Comparison of ENCODE assay signal across 18 cellular contexts in genomic region chr16:21710938-21711337, GRCh38. TPM values are rescaled to one million over a fixed set of nuclear protein-coding genes. Genes with fewer than 3 reads are reported as not detected.
DNase-seq lines count a peak whose midpoint lies in the region; ATAC-seq, FAIRE-seq and TF ChIP-seq lines count a peak whose summit lies in the region.
"Had no signal": no experiment of that assay in that cellular context is flagged by ENCODE, and none has a peak within 500 bp of the region (broad histone marks: within the 10 kb centered on the region; RNA-seq: fewer than 3 reads in every experiment).

No MANE protein-coding gene starts in this region.

- TF ChIP-seq POLR2A in HepG2 (IDR thresholded peaks at IDR 0.05; ENCODE audit: insufficient read depth in 1 of 2, low read depth in 2 of 2, low read length in 2 of 2) (no peak), right lobe of liver (IDR thresholded peaks at IDR 0.05) (no peak)

- H3K4me3 ChIP-seq in HepG2 (replicated peaks in 1 of 3; ENCODE audit: insufficient read depth in 1 of 3, low read depth in 2 of 3, low read length in 3 of 3) (no peak overlapping the region), right lobe of liver (no peak overlapping the region), OCI-LY1 (ENCODE audit: low read depth, low read length, poor library complexity, severe bottlenecking) (no peak overlapping the region), bronchial epithelial cell (ENCODE audit: low read depth, low read length) (no peak overlapping the region), mesendoderm (ENCODE audit: low read length) (no peak overlapping the region)
- H3K4me3 ChIP-seq: BLaER1 treated with 17β-estradiol and CSF1 and Interleukin-3, amounts not matched to agents 10 nM and 100 nM had no signal

- peak; percentile 19; the same call in 1 of the 3 replicates for ATAC-seq in HepG2
- no peak for ATAC-seq in right lobe of liver
- ATAC-seq in HG02798 (IDR thresholded peaks at IDR 0.05; ENCODE audit: poor library complexity, unreplicated experiment): no peak

- no peaks in the 10 kb centered on the region for H3K9me2 ChIP-seq in OCI-LY1 (ENCODE audit: low read depth, low read length)

- no peak overlapping the region for H2BK15ac ChIP-seq in mesendoderm (replicated peaks; ENCODE audit: low read depth)

- H3K79me1 ChIP-seq in mesendoderm (ENCODE audit: low read length): no peaks in the 10 kb centered on the region

- H3K9me3 ChIP-seq in HepG2 (ENCODE audit: low read length) (no peaks in the 10 kb centered on the region), right lobe of liver (no peaks in the 10 kb centered on the region), OCI-LY1 (ENCODE audit: low read length) (no peaks in the 10 kb centered on the region)
- H3K9me3 ChIP-seq: BLaER1 treated with 17β-estradiol and CSF1 and Interleukin-3, amounts not matched to agents 10 nM and 100 nM had no signal

- WGBS in HepG2 (ENCODE audit: low lambda C conversion rate): 0% methylated on average over 4 of the region's 4 CpGs
- 53% methylated on average over 2 of the region's 4 CpGs for WGBS in right lobe of liver (ENCODE audit: insufficient coverage, low coverage, low lambda C conversion rate, missing lambda C conversion rate)
- no CpG with 5 or more reads among the region's 4 CpGs for WGBS in mesendoderm (ENCODE audit: extremely low coverage, insufficient coverage, low lambda C conversion rate)

- no TSS peak for BruUV-seq in HepG2 (replicated peaks; lab: Mats Ljungman, UMichigan)

- DNase-seq in HepG2 (ENCODE audit: low spot score) (no peak), right lobe of liver (no peak), bronchial epithelial cell (ENCODE audit: low read depth) (no peak), mesendoderm (no peak), NCI-H446 (lab: John Stamatoyannopoulos, UW) (no peak)
- DNase-seq in activated naive CD4-positive, alpha-beta T cell treated with Interleukin-2 at 50 U/mL for 16 hours: no peak
- DNase-seq: 8988T; AML-193; CD4-positive, CD25-positive, alpha-beta regulatory T cell; DMS79; HCEC 1CT; IMR-90 had no signal

- no peaks in the 10 kb centered on the region for H3F3A ChIP-seq in OCI-LY1 (ENCODE audit: insufficient read depth, low read length)

- no peak overlapping the region for H2BK5ac ChIP-seq in mesendoderm (ENCODE audit: low read length)

- peak; percentile 30 for TF ChIP-seq CTCF in HepG2 (CRISPR knock-in tag; IDR thresholded peaks at IDR 0.05)
- no peak for TF ChIP-seq CTCF in right lobe of liver (IDR thresholded peaks at IDR 0.05)
- TF ChIP-seq CTCF in OCI-LY1 (IDR thresholded peaks at IDR 0.05; ENCODE audit: low read length): peak; percentile 11; the same call in 1 of the 2 replicates
- TF ChIP-seq CTCF in bronchial epithelial cell (IDR thresholded peaks at IDR 0.05; ENCODE audit: insufficient read depth, low read length, severe bottlenecking): no peak

- H2AFZ ChIP-seq in HepG2 (ENCODE audit: low read length): no peak overlapping the region
- H2AFZ ChIP-seq in OCI-LY1 (ENCODE audit: low read length): no peak overlapping the region

- CTCF ChIA-PET in HepG2 (lab: Yijun Ruan, JAX; ENCODE audit: low intra/inter-chr PET ratio, low total read pairs): no interaction called here

- no peak overlapping the region for H2BK120ac ChIP-seq in mesendoderm (ENCODE audit: low read depth, low read length)

- H3K23ac ChIP-seq in mesendoderm (ENCODE audit: low read length): no peak overlapping the region

- POLR2A ChIA-PET in HepG2 (lab: Yijun Ruan, JAX): no interaction called here

- H4K5ac ChIP-seq in mesendoderm (ENCODE audit: low read length): no peak overlapping the region

- no peak overlapping the region for H4K8ac ChIP-seq in mesendoderm (ENCODE audit: low read depth, low read length)

- TF ChIP-seq EP300 in HepG2 (IDR thresholded peaks at IDR 0.05; ENCODE audit: low read depth in 2 of 2, low read length in 2 of 2): no peak
- TF ChIP-seq EP300 in HepG2 (CRISPR knock-in tag; IDR thresholded peaks at IDR 0.05; ENCODE audit: borderline replicate concordance): no peak

- H3K36me3 ChIP-seq in HepG2 (replicated peaks in 1 of 2; ENCODE audit: control insufficient read depth in 1 of 2, insufficient read depth in 2 of 2, low read length in 2 of 2): no peaks in the 10 kb centered on the region
- no peaks in the 10 kb centered on the region for H3K36me3 ChIP-seq in right lobe of liver
- H3K36me3 ChIP-seq in OCI-LY1 (ENCODE audit: insufficient read depth, low read length): no peaks in the 10 kb centered on the region
- H3K36me3 ChIP-seq in bronchial epithelial cell (ENCODE audit: control insufficient read depth, insufficient read depth, low read length): no peaks in the 10 kb centered on the region
- no peaks in the 10 kb centered on the region for H3K36me3 ChIP-seq in mesendoderm (ENCODE audit: control insufficient read depth, insufficient read depth, low read length)
- H3K36me3 ChIP-seq: BLaER1 treated with 17β-estradiol and CSF1 and Interleukin-3, amounts not matched to agents 10 nM and 100 nM had no signal

- H3K9ac ChIP-seq in HepG2 (ENCODE audit: insufficient read depth, low read depth, low read length) (no peak overlapping the region), OCI-LY1 (ENCODE audit: low read length) (no peak overlapping the region), mesendoderm (ENCODE audit: low read length) (no peak overlapping the region)
- H3K9ac ChIP-seq: BLaER1 treated with 17β-estradiol and CSF1 and Interleukin-3, amounts not matched to agents 10 nM and 100 nM had no signal

- in situ Hi-C loops in HepG2 (cut with HindIII; ENCODE audit: extremely low pct_ligation_motif_present, low pct_unique_long_range_greater_than_20kb): no loop called here

- H2AK5ac ChIP-seq in mesendoderm (ENCODE audit: low read length): no peak overlapping the region

- FAIRE-seq in HepG2 (lab: Jason Lieb, UNC) (no peak), bronchial epithelial cell (lab: Jason Lieb, UNC) (peak; percentile 52)
- FAIRE-seq: GM12891 had no signal

- H3K27ac ChIP-seq in HepG2 (ENCODE audit: extremely low read length, insufficient read depth, low read length) (no peak overlapping the region), right lobe of liver (no peak overlapping the region), OCI-LY1 (ENCODE audit: low read depth, low read length, poor library complexity, severe bottlenecking) (no peak overlapping the region), mesendoderm (ENCODE audit: low read depth, low read length) (no peak overlapping the region)
- H3K27ac ChIP-seq: BLaER1 treated with 17β-estradiol and CSF1 and Interleukin-3, amounts not matched to agents 10 nM and 100 nM had no signal

- no peaks in the 10 kb centered on the region for H4K20me1 ChIP-seq in HepG2 (ENCODE audit: insufficient read depth, low read length)
- H4K20me1 ChIP-seq in OCI-LY1 (ENCODE audit: insufficient read depth, low read length): no peaks in the 10 kb centered on the region
- H4K20me1 ChIP-seq: BLaER1 treated with 17β-estradiol and CSF1 and Interleukin-3, amounts not matched to agents 10 nM and 100 nM had no signal

- H3K56ac ChIP-seq in mesendoderm (ENCODE audit: low read length): no peak overlapping the region

- intact Hi-C loops in HepG2 (cut with micrococcal nuclease; ENCODE audit: unreplicated experiment): no loop called here
- intact Hi-C loops in right lobe of liver (cut with DNase I): loop anchor here in 1 of 2 donors (10.0 kb wide), 1 partner anchor 126 kb away; no protein-coding TSS in a partner anchor

- TF ChIP-seq RAD21 in HepG2 (CRISPR knock-in tag; IDR thresholded peaks at IDR 0.05): no peak

- H3K4me1 ChIP-seq in HepG2 (ENCODE audit: insufficient read depth, low read length) (no peaks in the 10 kb centered on the region), right lobe of liver (no peaks in the 10 kb centered on the region), OCI-LY1 (ENCODE audit: insufficient read depth, low read length, severe bottlenecking) (no peaks in the 10 kb centered on the region), mesendoderm (ENCODE audit: control insufficient read depth, low read depth, low read length) (no peaks in the 10 kb centered on the region)

- H3K27me3 ChIP-seq in HepG2 (ENCODE audit: control insufficient read depth in 1 of 2, insufficient read depth in 2 of 2, low read length in 2 of 2) (peaks cover 5 to 48% of the 10 kb centered on the region in 2 experiments; a peak in 4 of 5 replicates), right lobe of liver (no peaks in the 10 kb centered on the region), OCI-LY1 (ENCODE audit: insufficient read depth, low read length) (peaks cover 4% of the 10 kb centered on the region; the same call in 1 of the 2 replicates), bronchial epithelial cell (ENCODE audit: control insufficient read depth, insufficient read depth, low read length) (no peaks in the 10 kb centered on the region), mesendoderm (ENCODE audit: insufficient read depth, low read length, poor library complexity) (no peaks in the 10 kb centered on the region)
- H3K27me3 ChIP-seq: BLaER1 treated with 17β-estradiol and CSF1 and Interleukin-3, amounts not matched to agents 10 nM and 100 nM had no signal

- no peak overlapping the region for H3K4ac ChIP-seq in mesendoderm (ENCODE audit: low read depth, low read length)

- H3K4me2 ChIP-seq in HepG2 (ENCODE audit: low read depth, low read length) (no peak overlapping the region), OCI-LY1 (ENCODE audit: low read length) (no peak overlapping the region), mesendoderm (ENCODE audit: low read length) (no peak overlapping the region)
- H3K4me2 ChIP-seq: BLaER1 treated with 17β-estradiol and CSF1 and Interleukin-3, amounts not matched to agents 10 nM and 100 nM had no signal

- H3K79me2 ChIP-seq in HepG2 (ENCODE audit: insufficient read depth, low read length) (no peaks in the 10 kb centered on the region), OCI-LY1 (ENCODE audit: insufficient read depth, low read length) (no peaks in the 10 kb centered on the region), mesendoderm (ENCODE audit: control insufficient read depth, insufficient read depth, low read length) (no peaks in the 10 kb centered on the region)

- no peak overlapping the region for H3K18ac ChIP-seq in mesendoderm (ENCODE audit: low read length)

RNA-seq across cellular contexts. Expression of gene OTOA, which starts 47.2 kb away (rescaled TPM):
- total RNA-seq in HepG2 (2016; rRNA removed; fragmentation: Illumina TruSeq; extraction: Trizol) (0.11 and 0.15 TPM in 2 replicates), right lobe of liver (under 1 TPM in 4 of 6 experiments, not detected in 2; 0.12 to 0.25 (median 0.17) TPM), bronchial epithelial cell (not detected in 2 replicates)
- 0.09 and 0.10 TPM in 2 replicates for total RNA-seq in HepG2 (2016; cell fraction: cytosol; rRNA removed; fragmentation: Illumina TruSeq; extraction: Trizol; ENCODE audit: low read depth)
- 0.06 and 0.11 TPM in 2 replicates for total RNA-seq in HepG2 (2016; cell fraction: insoluble cytoplasmic fraction; rRNA removed; fragmentation: Illumina TruSeq; extraction: Trizol)
- 0.10 TPM in 1 of 2 replicates, not detected in the other for total RNA-seq in HepG2 (2016; cell fraction: membrane; rRNA removed; fragmentation: Illumina TruSeq; extraction: Trizol)
- 0.40 and 0.50 TPM in 2 replicates for total RNA-seq in HepG2 (2016; cell fraction: nucleus; rRNA removed; fragmentation: Illumina TruSeq; extraction: Trizol)
- 0.01 and 0.05 TPM in 2 replicates for polyA plus RNA-seq in HepG2 (2011; rRNA removed)
- polyA plus RNA-seq in HepG2 (2011; cell fraction: cytosol; rRNA removed): 0.04 and 0.09 TPM in 2 replicates
- 0.06 and 0.10 TPM in 2 replicates for polyA plus RNA-seq in HepG2 (2011; cell fraction: nucleus; rRNA removed)
- 0.04 TPM in 1 of 2 replicates, not detected in the other for polyA plus RNA-seq in HepG2 (2012)
- polyA plus RNA-seq in HepG2 (2016; cell fraction: cytosol; fragmentation: Illumina TruSeq; extraction: Trizol; ENCODE audit: low read depth): 0.05 TPM in 1 of 2 replicates, not detected in the other
- 0.08 TPM in 1 of 2 replicates, not detected in the other for polyA plus RNA-seq in HepG2 (2016; cell fraction: insoluble cytoplasmic fraction; fragmentation: Illumina TruSeq; extraction: Trizol; ENCODE audit: low read depth)
- 0.06 TPM in 1 of 2 replicates, not detected in the other for polyA plus RNA-seq in HepG2 (2016; cell fraction: membrane; fragmentation: Illumina TruSeq; extraction: Trizol; ENCODE audit: low read depth)
- 0.20 and 0.56 TPM in 2 replicates for polyA plus RNA-seq in HepG2 (2016; cell fraction: nucleus; fragmentation: Illumina TruSeq; extraction: Trizol; ENCODE audit: insufficient read depth, low read depth)
- polyA minus RNA-seq in HepG2 (2011; rRNA and poly(A)+ RNA removed; ENCODE audit: low replicate concordance): 0.05 TPM in 1 of 2 replicates, not detected in the other
- not detected in 2 replicates for polyA minus RNA-seq in HepG2 (2011; cell fraction: cytosol; rRNA and poly(A)+ RNA removed)
- 0.25 and 0.26 TPM in 2 replicates for polyA minus RNA-seq in HepG2 (2011; cell fraction: nucleus; rRNA and poly(A)+ RNA removed)
- polyA plus RNA-seq in mesendoderm (2013, experiment 1 of 2): 0.03 TPM
- polyA plus RNA-seq in mesendoderm (2013, experiment 2 of 2): 0.04 TPM
- total RNA-seq: CD4-positive, CD25-positive, alpha-beta regulatory T cell; H4; IMR-90 had no signal
- polyA plus RNA-seq: CD4-positive, CD25-positive, alpha-beta regulatory T cell had no signal

RNA-seq across cellular contexts. Expression of gene IGSF6, which starts 58.5 kb away (rescaled TPM):
- total RNA-seq in HepG2 (2016; rRNA removed; fragmentation: Illumina TruSeq; extraction: Trizol): not detected in 2 replicates
- total RNA-seq in HepG2 (2016; cell fraction: cytosol; rRNA removed; fragmentation: Illumina TruSeq; extraction: Trizol; ENCODE audit: low read depth): not detected in 2 replicates
- total RNA-seq in HepG2 (2016; cell fraction: insoluble cytoplasmic fraction; rRNA removed; fragmentation: Illumina TruSeq; extraction: Trizol): not detected in 2 replicates
- total RNA-seq in HepG2 (2016; cell fraction: membrane; rRNA removed; fragmentation: Illumina TruSeq; extraction: Trizol): not detected in 2 replicates
- total RNA-seq in HepG2 (2016; cell fraction: nucleus; rRNA removed; fragmentation: Illumina TruSeq; extraction: Trizol): not detected in 2 replicates
- polyA plus RNA-seq in HepG2 (2011; rRNA removed): not detected in 2 replicates
- not detected in 2 replicates for polyA plus RNA-seq in HepG2 (2011; cell fraction: cytosol; rRNA removed)
- polyA plus RNA-seq in HepG2 (2011; cell fraction: nucleus; rRNA removed): not detected in 2 replicates
- polyA plus RNA-seq in HepG2 (2012): 0.19 and 0.24 TPM in 2 replicates
- not detected in 2 replicates for polyA plus RNA-seq in HepG2 (2016; cell fraction: cytosol; fragmentation: Illumina TruSeq; extraction: Trizol; ENCODE audit: low read depth)
- polyA plus RNA-seq in HepG2 (2016; cell fraction: insoluble cytoplasmic fraction; fragmentation: Illumina TruSeq; extraction: Trizol; ENCODE audit: low read depth): not detected in 2 replicates
- polyA plus RNA-seq in HepG2 (2016; cell fraction: membrane; fragmentation: Illumina TruSeq; extraction: Trizol; ENCODE audit: low read depth): not detected in 2 replicates
- polyA plus RNA-seq in HepG2 (2016; cell fraction: nucleus; fragmentation: Illumina TruSeq; extraction: Trizol; ENCODE audit: insufficient read depth, low read depth): not detected in 2 replicates
- not detected in 2 replicates for polyA minus RNA-seq in HepG2 (2011; rRNA and poly(A)+ RNA removed; ENCODE audit: low replicate concordance)
- polyA minus RNA-seq in HepG2 (2011; cell fraction: cytosol; rRNA and poly(A)+ RNA removed): not detected in 2 replicates
- polyA minus RNA-seq in HepG2 (2011; cell fraction: nucleus; rRNA and poly(A)+ RNA removed): not detected in 2 replicates
- total RNA-seq in right lobe of liver: 10 to 100 TPM in 1 of 6 experiments, 1 to 10 TPM in 5; 1.9 to 20.5 (median 3.4) TPM
- 0.26 and 0.38 TPM in 2 replicates for total RNA-seq in bronchial epithelial cell
- not detected for polyA plus RNA-seq in mesendoderm (2013, experiment 1 of 2)
- polyA plus RNA-seq in mesendoderm (2013, experiment 2 of 2): not detected
- total RNA-seq: G401, H4, IMR-90 had no signal
- polyA plus RNA-seq: IMR-90 had no signal

Comparison
In these comparisons a context has a peak if more than half of its experiments do, and no peak if none do; other contexts are left out.
1. CTCF ChIP-seq: peak in HepG2 (single experiment) and OCI-LY1 (single experiment); none in right lobe of liver (0 of 4) and bronchial epithelial cell (single experiment).